ENCODE assay signal across 1 cellular context in genomic region chr20:63712191-63712590, GRCh38.
TF ChIP-seq lines count a peak whose summit lies in the region.

No MANE protein-coding gene starts in this region.

TF ChIP-seq in K562, 482 proteins besides CTCF, POLR2A, EP300 and RAD21:
- TF ChIP-seq EWSR1 (IDR thresholded peaks at IDR 0.05; ENCODE audit: borderline replicate concordance, low read depth, partially characterized antibody) = no peak
- TF ChIP-seq RBM14 (IDR thresholded peaks at IDR 0.05; ENCODE audit: borderline replicate concordance, insufficient read depth, low read depth, low read length) = no peak
- TF ChIP-seq FOXJ3 (CRISPR knock-in tag; IDR thresholded peaks at IDR 0.05) = no peak
- TF ChIP-seq ZHX1 (conservative IDR thresholded peaks at IDR 0.05; ENCODE audit: low read length) = no peak
- no peak for TF ChIP-seq ZNF175 (CRISPR knock-in tag; IDR thresholded peaks at IDR 0.05; ENCODE audit: low read depth)
- TF ChIP-seq RBM25 (IDR thresholded peaks at IDR 0.05; ENCODE audit: low read depth, low read length, severe bottlenecking) = peak; percentile 64
